ENCODE assay signal across 28 cellular contexts in genomic region chr9:135743546-135744332, GRCh38. TPM values are rescaled to one million over a fixed set of nuclear protein-coding genes. Genes with fewer than 3 reads are reported as not detected.
"Had no signal": no experiment of that assay in that cellular context is flagged by ENCODE, and none has a peak within 500 bp of the region (broad histone marks: within the 10 kb centered on the region; RNA-seq: fewer than 3 reads in every experiment).

No MANE protein-coding gene starts in this region.

- H3K36me3 ChIP-seq: ascending aorta, MG63, Peyer's patch had no signal

- DNase-seq: activated B cell treated with CpG ODN at 0.5 μM for 24 hours; activated CD4-positive, alpha-beta T cell treated with anti-CD3 and anti-CD28 coated beads for 1 hour; activated CD4-positive, alpha-beta T cell treated with anti-CD3 and anti-CD28 coated beads, Interleukin-2, amount 10 ng/mL, durations not matched to agents 24 days and 14 days; activated CD4-positive, alpha-beta T cell treated with anti-CD3 and anti-CD28 coated beads, Interleukin-2, amount 50 U/mL, for 48 hours; activated CD8-positive, alpha-beta memory T cell treated with anti-CD3 and anti-CD28 coated beads, Interleukin-2, amount 10 ng/mL, durations not matched to agents 7 days and 5 days; activated effector memory CD4-positive, alpha-beta T cell treated with Interleukin-2 at 50 U/mL for 16 hours; activated naive CD4-positive, alpha-beta T cell; activated naive CD8-positive, alpha-beta T cell treated with anti-CD3 and anti-CD28 coated beads, Interleukin-2, amount 50 U/mL, for 24 hours; activated T-cell treated with anti-CD3 and anti-CD28 coated beads, Interleukin-2, amount 50 U/mL, for 24 hours; amniotic stem cell; body of pancreas; MG63; MV-4-11; NCI-H1105; NCI-H1436; NCI-H1694 treated with DMSO at 0.1 percent for 48 hours; NCI-H2029 treated with DMSO at 0.1 percent for 48 hours; NCI-H524; Peyer's patch; SHP77 treated with DMSO at 0.1 percent for 48 hours; T-helper 17 cell; T-helper 9 cell had no signal

- H3K27me3 ChIP-seq: ascending aorta, body of pancreas, MG63, Peyer's patch had no signal

- ATAC-seq: activated CD8-positive, alpha-beta memory T cell treated with anti-CD3 and anti-CD28 coated beads, Interleukin-2, amount 10 ng/mL, durations not matched to agents 7 days and 5 days; activated naive CD4-positive, alpha-beta T cell treated with anti-CD3 and anti-CD28 coated beads, Interleukin-2, amount 50 U/mL, for 72 hours; activated naive CD8-positive, alpha-beta T cell treated with anti-CD3 and anti-CD28 coated beads, Interleukin-2, amount 50 U/mL, for 24 hours; body of pancreas; T-helper 17 cell had no signal

- H3K4me3 ChIP-seq: ascending aorta, body of pancreas, MG63, Peyer's patch had no signal

- H3K27ac ChIP-seq: ascending aorta, body of pancreas, Peyer's patch, RWPE1 had no signal

- H3K4me1 ChIP-seq: ascending aorta, body of pancreas, Peyer's patch had no signal

- H3K9me3 ChIP-seq: ascending aorta, body of pancreas, MG63, Peyer's patch had no signal

RNA-seq across cellular contexts. Expression of gene KCNT1, which starts 41.8 kb away (rescaled TPM):
- total RNA-seq: activated B cell treated with CpG ODN at 0.5 μM for 24 hours; activated CD4-positive, alpha-beta T cell treated with anti-CD3 and anti-CD28 coated beads, Interleukin-2, amount 10 ng/mL, durations not matched to agents 24 days and 14 days; activated CD8-positive, alpha-beta memory T cell treated with anti-CD3 and anti-CD28 coated beads, Interleukin-2, amount 10 ng/mL, durations not matched to agents 7 days and 5 days; activated naive CD4-positive, alpha-beta T cell treated with anti-CD3 and anti-CD28 coated beads, Interleukin-2, amount 50 U/mL, for 72 hours; activated T-helper 1 cell treated with anti-CD3 and anti-CD28 coated beads, Interleukin-12 subunit alpha, Interleukin-12 subunit beta, Interleukin-2, Interleukin-4 antibody, amounts not matched to agents 30 ng/mL and 10 ng/mL and 1 ng/mL, durations not matched to agents 14 hours and 24 hours and 36 hours; ascending aorta; bronchial epithelial cell; SK-MEL-5 had no signal

RNA-seq across cellular contexts. Expression of gene SOHLH1, which starts 44.5 kb away (rescaled TPM):
- total RNA-seq: activated B cell treated with CpG ODN at 0.5 μM for 24 hours; activated CD4-positive, alpha-beta T cell treated with anti-CD3 and anti-CD28 coated beads, Interleukin-2, amount 10 ng/mL, durations not matched to agents 24 days and 14 days; activated CD8-positive, alpha-beta memory T cell treated with anti-CD3 and anti-CD28 coated beads, Interleukin-2, amount 10 ng/mL, durations not matched to agents 7 days and 5 days; activated naive CD4-positive, alpha-beta T cell treated with anti-CD3 and anti-CD28 coated beads, Interleukin-2, amount 50 U/mL, for 72 hours; activated T-helper 1 cell treated with anti-CD3 and anti-CD28 coated beads, Interleukin-12 subunit alpha, Interleukin-12 subunit beta, Interleukin-2, Interleukin-4 antibody, amounts not matched to agents 30 ng/mL and 10 ng/mL and 1 ng/mL, durations not matched to agents 14 hours and 24 hours and 36 hours; ascending aorta; body of pancreas; bronchial epithelial cell; Peyer's patch; SK-MEL-5; T-helper 17 cell had no signal
